In the genomic region with DNA sequence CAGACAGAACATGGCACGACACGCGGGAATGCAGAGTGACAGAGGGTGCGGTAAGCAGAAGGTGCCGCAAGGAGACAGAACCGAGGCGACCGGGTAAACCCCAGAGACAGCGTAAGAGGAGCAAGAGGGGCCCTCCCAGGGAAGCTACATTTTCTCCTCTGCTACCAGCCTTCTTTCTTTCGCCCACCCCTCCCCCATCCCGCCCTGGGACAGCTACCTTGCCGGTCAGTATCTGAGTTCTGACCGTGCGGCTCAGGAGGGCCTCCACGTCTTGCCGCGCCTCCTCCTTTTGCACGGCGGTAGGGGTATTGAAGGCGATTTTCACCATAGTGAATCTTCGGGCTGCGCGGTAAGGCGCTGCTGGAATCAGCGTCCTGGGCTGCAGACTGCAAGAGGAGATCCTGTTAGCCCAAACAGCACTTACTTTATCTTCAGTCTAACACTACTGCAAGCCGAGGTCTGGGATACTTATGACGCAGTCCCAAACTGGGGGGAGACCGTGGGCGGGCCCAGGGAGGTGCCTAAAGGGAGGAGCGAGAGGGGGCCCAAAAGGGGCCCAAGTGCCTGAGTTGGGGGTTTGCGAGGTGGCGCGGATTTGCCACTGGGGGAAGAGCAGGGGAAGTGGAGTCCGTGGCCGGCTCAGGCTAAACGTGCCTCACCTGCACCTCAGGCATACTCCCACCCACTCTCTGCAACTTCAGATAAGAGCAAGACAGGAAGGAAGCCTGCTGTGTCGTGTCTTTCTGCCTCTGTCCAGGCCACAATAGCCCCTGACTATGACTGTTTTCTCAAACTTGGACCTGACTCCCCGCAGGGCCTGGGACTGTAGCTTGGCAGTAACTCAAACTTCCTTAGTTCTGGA, we compare ENCODE assay signal across 9 cellular contexts. TPM values are rescaled to one million over a fixed set of nuclear protein-coding genes. Genes with fewer than 3 reads are reported as not detected.
DNase-seq lines count a peak whose midpoint lies in the region; ATAC-seq, FAIRE-seq and TF ChIP-seq lines count a peak whose summit lies in the region.
"Had no signal": no experiment of that assay in that cellular context is flagged by ENCODE, and none has a peak within 500 bp of the region (broad histone marks: within the 10 kb centered on the region; RNA-seq: fewer than 3 reads in every experiment).

A gene (minus strand): TSS at position 447 of the 862 bp plus-strand sequence. CDS start 119 bp downstream, at position 328.

- CTCF ChIA-PET in A549 (lab: Yijun Ruan, JAX) = interaction anchor here (0.8 kb wide), 1 partner anchor 10 kb away, joined by 3 read pairs; no protein-coding TSS in a partner anchor

- no peak for TF ChIP-seq RAD21 in A549 (conservative IDR thresholded peaks at IDR 0.05 in 1 of 2, IDR thresholded peaks at IDR 0.05 in 1 of 2)

- TF ChIP-seq CTCF in A549 (IDR thresholded peaks at IDR 0.05) (no peak), fibroblast of mammary gland (conservative IDR thresholded peaks at IDR 0.05; ENCODE audit: control insufficient read depth, insufficient read depth, low read depth, low read length) (no peak), tibial artery (IDR thresholded peaks at IDR 0.05) (no peak)

- DNase-seq in A549 (ENCODE audit: low read depth in 1 of 2, low spot score in 1 of 2) = no peak
- peak in 59 of 76 experiments; percentile 0 to 77 (median 16) for DNase-seq in HUDEP-2 (lab: John Stamatoyannopoulos, UW; ENCODE audit: unreplicated experiment in 76 of 76)
- DNase-seq in activated T-cell treated with anti-CD3 and anti-CD28 coated beads for 1 hour (ENCODE audit: low read depth) = peak; percentile 30
- DNase-seq in fibroblast of mammary gland (ENCODE audit: low read depth) = peak; percentile 5
- peak in 7 of 10 donors; percentile 6 to 85 (median 17) for DNase-seq in posterior cingulate gyrus
- peak; percentile 27 to 61 for DNase-seq in tibial artery
- no peak for DNase-seq in NCI-H2029 treated with DMSO at 0.1 percent for 48 hours (lab: John Stamatoyannopoulos, UW)

- TF ChIP-seq EP300 in A549 (IDR thresholded peaks at IDR 0.05) = no peak

- peak; percentile 66; a peak in 4 of 6 replicates for ATAC-seq in A549
- peak; percentile 76 for ATAC-seq in GM19455 (IDR thresholded peaks at IDR 0.05; ENCODE audit: unreplicated experiment)

- FAIRE-seq in A549 (lab: Jason Lieb, UNC) = no peak

- no peaks in the 10 kb centered on the region for H3K27me3 ChIP-seq in tibial artery

- H3K9me3 ChIP-seq in A549 (no peaks in the 10 kb centered on the region), tibial artery (no peaks in the 10 kb centered on the region)

- H3K4me1 ChIP-seq in A549 (no peaks in the 10 kb centered on the region), tibial artery (no peaks in the 10 kb centered on the region)

- 19% methylated on average over 29 of the region's 38 CpGs for WGBS in A549 (ENCODE audit: missing lambda C conversion rate)

- H3K4me3 ChIP-seq in A549 = peak within 1 kb of the TSS; percentile 12; the same call in 1 of the 3 replicates
- H3K4me3 ChIP-seq in fibroblast of mammary gland (ENCODE audit: control insufficient read depth, low read depth, low read length) = peak within 1 kb of the TSS; percentile 22
- peak within 1 kb of the TSS; percentile 43 to 50 for H3K4me3 ChIP-seq in tibial artery

- H3K4me2 ChIP-seq in A549 = peak within 1 kb of the TSS; percentile 55

- no peak for TF ChIP-seq POLR2A in A549 (IDR thresholded peaks at IDR 0.05; ENCODE audit: low read length)

- POLR2A ChIA-PET in A549 (lab: Yijun Ruan, JAX) = no interaction called here

- no peaks in the 10 kb centered on the region for H3K36me3 ChIP-seq in tibial artery

- intact Hi-C loops in posterior cingulate gyrus (cut with DNase I) = no loop called here
- intact Hi-C loops in tibial artery (cut with DNase I; ENCODE audit: low total_unique reads) = no loop called here

- no peak within 1 kb of the TSS for H3K27ac ChIP-seq in A549
- H3K27ac ChIP-seq in tibial artery = peak within 1 kb of the TSS in 1 of 2 donors; percentile 22

TF ChIP-seq in A549, 52 proteins besides CTCF, POLR2A, EP300 and RAD21:
- TF ChIP-seq, protein P1, sequence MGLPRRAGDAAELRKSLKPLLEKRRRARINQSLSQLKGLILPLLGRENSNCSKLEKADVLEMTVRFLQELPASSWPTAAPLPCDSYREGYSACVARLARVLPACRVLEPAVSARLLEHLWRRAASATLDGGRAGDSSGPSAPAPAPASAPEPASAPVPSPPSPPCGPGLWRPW (IDR thresholded peaks at IDR 0.05) = no peak
- TF ChIP-seq POLR2AphosphoS2 (conservative IDR thresholded peaks at IDR 0.05; ENCODE audit: low read length) (no peak), HDAC2 (IDR thresholded peaks at IDR 0.05) (no peak), HOXA7 (CRISPR knock-in tag; IDR thresholded peaks at IDR 0.05) (no peak), PHF8 (IDR thresholded peaks at IDR 0.05; ENCODE audit: borderline replicate concordance, low read depth) (no peak), NPAS2 (CRISPR knock-in tag; IDR thresholded peaks at IDR 0.05; ENCODE audit: borderline replicate concordance) (no peak), FOSB (CRISPR knock-in tag; IDR thresholded peaks at IDR 0.05) (no peak), ZSCAN20 (CRISPR knock-in tag; IDR thresholded peaks at IDR 0.05) (no peak)
- TF ChIP-seq, protein P2, sequence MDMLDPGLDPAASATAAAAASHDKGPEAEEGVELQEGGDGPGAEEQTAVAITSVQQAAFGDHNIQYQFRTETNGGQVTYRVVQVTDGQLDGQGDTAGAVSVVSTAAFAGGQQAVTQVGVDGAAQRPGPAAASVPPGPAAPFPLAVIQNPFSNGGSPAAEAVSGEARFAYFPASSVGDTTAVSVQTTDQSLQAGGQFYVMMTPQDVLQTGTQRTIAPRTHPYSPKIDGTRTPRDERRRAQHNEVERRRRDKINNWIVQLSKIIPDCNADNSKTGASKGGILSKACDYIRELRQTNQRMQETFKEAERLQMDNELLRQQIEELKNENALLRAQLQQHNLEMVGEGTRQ (IDR thresholded peaks at IDR 0.05) = no peak
- TF ChIP-seq, protein P3, sequence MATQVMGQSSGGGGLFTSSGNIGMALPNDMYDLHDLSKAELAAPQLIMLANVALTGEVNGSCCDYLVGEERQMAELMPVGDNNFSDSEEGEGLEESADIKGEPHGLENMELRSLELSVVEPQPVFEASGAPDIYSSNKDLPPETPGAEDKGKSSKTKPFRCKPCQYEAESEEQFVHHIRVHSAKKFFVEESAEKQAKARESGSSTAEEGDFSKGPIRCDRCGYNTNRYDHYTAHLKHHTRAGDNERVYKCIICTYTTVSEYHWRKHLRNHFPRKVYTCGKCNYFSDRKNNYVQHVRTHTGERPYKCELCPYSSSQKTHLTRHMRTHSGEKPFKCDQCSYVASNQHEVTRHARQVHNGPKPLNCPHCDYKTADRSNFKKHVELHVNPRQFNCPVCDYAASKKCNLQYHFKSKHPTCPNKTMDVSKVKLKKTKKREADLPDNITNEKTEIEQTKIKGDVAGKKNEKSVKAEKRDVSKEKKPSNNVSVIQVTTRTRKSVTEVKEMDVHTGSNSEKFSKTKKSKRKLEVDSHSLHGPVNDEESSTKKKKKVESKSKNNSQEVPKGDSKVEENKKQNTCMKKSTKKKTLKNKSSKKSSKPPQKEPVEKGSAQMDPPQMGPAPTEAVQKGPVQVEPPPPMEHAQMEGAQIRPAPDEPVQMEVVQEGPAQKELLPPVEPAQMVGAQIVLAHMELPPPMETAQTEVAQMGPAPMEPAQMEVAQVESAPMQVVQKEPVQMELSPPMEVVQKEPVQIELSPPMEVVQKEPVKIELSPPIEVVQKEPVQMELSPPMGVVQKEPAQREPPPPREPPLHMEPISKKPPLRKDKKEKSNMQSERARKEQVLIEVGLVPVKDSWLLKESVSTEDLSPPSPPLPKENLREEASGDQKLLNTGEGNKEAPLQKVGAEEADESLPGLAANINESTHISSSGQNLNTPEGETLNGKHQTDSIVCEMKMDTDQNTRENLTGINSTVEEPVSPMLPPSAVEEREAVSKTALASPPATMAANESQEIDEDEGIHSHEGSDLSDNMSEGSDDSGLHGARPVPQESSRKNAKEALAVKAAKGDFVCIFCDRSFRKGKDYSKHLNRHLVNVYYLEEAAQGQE (IDR thresholded peaks at IDR 0.05) = no peak

RNA-seq across cellular contexts. Expression of the gene that starts here (rescaled TPM):
- polyA plus RNA-seq in A549 (2011; rRNA removed) = 0.50 and 0.68 TPM in 2 replicates
- polyA plus RNA-seq in A549 (2012; cell fraction: cytosol; rRNA removed) = 0.06 and 0.13 TPM in 2 replicates
- polyA plus RNA-seq in A549 (2012; cell fraction: nucleus; rRNA removed) = 0.05 TPM in 1 of 2 replicates, not detected in the other
- 0.11 to 0.13 TPM in 2 of 3 replicates, not detected in the other for polyA plus RNA-seq in A549 (2017; fragmentation: RNase III; extraction: RNeasy Plus Mini Kit Qiagen cat#74134 plus additional on column Dnase treatment)
- 0.15 and 0.45 TPM in 2 replicates for polyA minus RNA-seq in A549 (2011; rRNA and poly(A)+ RNA removed)
- polyA plus RNA-seq: BJ had no signal

Comparison
In these comparisons a context has a peak if more than half of its experiments do, and no peak if none do; other contexts are left out.
1. Peak in ATAC-seq, H3K4me3 ChIP-seq and H3K4me2 ChIP-seq in A549; RNA of the gene not detected or under 1 TPM.
2. DNase-seq: peak in HUDEP-2 (59 of 76), activated T-cell treated with anti-CD3 and anti-CD28 coated beads for 1 hour (single experiment), fibroblast of mammary gland (single experiment), posterior cingulate gyrus (7 of 10) and tibial artery (2 of 2); none in A549 (0 of 2) and NCI-H2029 treated with DMSO at 0.1 percent for 48 hours (single experiment).
3. Peak in every context shown above with its lines, with median percentiles within 50 percentile points of each other: H3K4me3 ChIP-seq.